23 cellular contexts compared by ENCODE assay signal in genomic region chr2:171098607-171099006, GRCh38.
DNase-seq lines count a peak whose midpoint lies in the region; ATAC-seq, FAIRE-seq and TF ChIP-seq lines count a peak whose summit lies in the region.
"Had no signal": no experiment of that assay in that cellular context is flagged by ENCODE, and none has a peak within 500 bp of the region (broad histone marks: within the 10 kb centered on the region; RNA-seq: fewer than 3 reads in every experiment).

No MANE protein-coding gene starts in this region.

- H3K27me3 Mint-ChIP-seq in WTC11 (ENCODE audit: low read depth) = no peaks in the 10 kb centered on the region
- H3K27me3 Mint-ChIP-seq: CD4-positive, alpha-beta T cell had no signal

- peaks cover 27% of the 10 kb centered on the region for H3K36me3 Mint-ChIP-seq in WTC11

- FAIRE-seq in G401.6 (lab: Jason Lieb, UNC) = peak; percentile 76
- peak; percentile 48 for FAIRE-seq in GM12892 (lab: Jason Lieb, UNC)
- FAIRE-seq: A549, D721Med had no signal

- H3K4me1 ChIP-seq in left ventricle myocardium inferior = no peaks in the 10 kb centered on the region
- H3K4me1 ChIP-seq: A549; BE2C; BLaER1 treated with 17β-estradiol and CSF1 and Interleukin-3, amounts not matched to agents 10 nM and 100 nM had no signal

- CTCF ChIA-PET in WTC11 (lab: Charles Lee) = interaction anchor here (1.3 kb wide), 1 partner anchor 12 kb away, joined by 9 read pairs; no protein-coding TSS in a partner anchor

- no peak for TF ChIP-seq POLR2A in GM12892 (IDR thresholded peaks at IDR 0.05; ENCODE audit: low read depth, low read length)

- peaks cover 43% of the 10 kb centered on the region for H3K9me3 ChIP-seq in left ventricle myocardium inferior (replicated peaks)
- peaks cover 4% of the 10 kb centered on the region for H3K9me3 ChIP-seq in WERI-Rb-1 (ENCODE audit: severe bottlenecking)
- H3K9me3 ChIP-seq: BE2C had no signal

- POLR2A ChIA-PET in WTC11 (lab: Charles Lee) = no interaction called here

- H3K36me3 ChIP-seq in left ventricle myocardium inferior = peaks cover 34% of the 10 kb centered on the region
- H3K36me3 ChIP-seq in WERI-Rb-1 = peaks cover 5% of the 10 kb centered on the region
- H3K36me3 ChIP-seq: BE2C, HAP-1 had no signal

- H3K4me3 ChIP-seq in left ventricle myocardium inferior (no peak overlapping the region), WERI-Rb-1 (ENCODE audit: low read depth, low read length) (no peak overlapping the region)
- H3K4me3 ChIP-seq: A549; BLaER1 treated with 17β-estradiol and CSF1 and Interleukin-3, amounts not matched to agents 10 nM and 100 nM; GM23248; HAP-1 had no signal

- H3K4me1 Mint-ChIP-seq in WTC11 = peaks cover 41% of the 10 kb centered on the region

- ATAC-seq in WTC11 = no peak
- ATAC-seq: A549 had no signal

- H3K9me3 Mint-ChIP-seq in WTC11 = peaks cover 19% of the 10 kb centered on the region

- no peak overlapping the region for H3K27ac ChIP-seq in left ventricle myocardium inferior (replicated peaks)
- H3K27ac ChIP-seq in WERI-Rb-1 = no peak overlapping the region
- H3K27ac ChIP-seq: A549; BLaER1 treated with 17β-estradiol and CSF1 and Interleukin-3, amounts not matched to agents 10 nM and 100 nM; GM23248 had no signal

- DNase-seq in GM12892 (ENCODE audit: insufficient read length) (no peak), WTC11 (ENCODE audit: low spot score) (no peak), left ventricle myocardium inferior (no peak), WERI-Rb-1 (no peak)
- DNase-seq in activated CD4-positive, alpha-beta T cell treated with anti-CD3 and anti-CD28 coated beads, Interleukin-2, amount 50 U/mL, for 1 hour = no peak
- DNase-seq: 8988T; ACHN; AML-193; BE2C; CD4-positive, alpha-beta T cell; CD8-positive, alpha-beta memory T cell; DMS 273 treated with DMSO at 0.1 percent for 48 hours; DMS79; EL; GF-D8; GM23248; HFFc6 had no signal

- no peak overlapping the region for H3K4me3 Mint-ChIP-seq in WTC11
- H3K4me3 Mint-ChIP-seq: CD14-positive monocyte; CD4-positive, alpha-beta T cell; CD8-positive, alpha-beta memory T cell; HFFc6 had no signal

- intact Hi-C loops in left ventricle myocardium inferior (cut with micrococcal nuclease) = no loop called here

- H3K27ac Mint-ChIP-seq in WTC11 = peak overlapping the region; percentile 45; the same call in 1 of the 2 replicates
- H3K27ac Mint-ChIP-seq: CD14-positive monocyte; CD4-positive, alpha-beta T cell; CD8-positive, alpha-beta memory T cell; HFFc6 had no signal

- H3K27me3 ChIP-seq in left ventricle myocardium inferior (ENCODE audit: low read depth) (no peaks in the 10 kb centered on the region), WERI-Rb-1 (ENCODE audit: insufficient read depth, low read depth, severe bottlenecking) (no peaks in the 10 kb centered on the region)
- H3K27me3 ChIP-seq: BE2C; BLaER1 treated with 17β-estradiol and CSF1 and Interleukin-3, amounts not matched to agents 10 nM and 100 nM had no signal

- TF ChIP-seq CTCF in WTC11 (IDR thresholded peaks at IDR 0.05) (no peak), left ventricle myocardium inferior (IDR thresholded peaks at IDR 0.05; ENCODE audit: borderline replicate concordance) (no peak), WERI-Rb-1 (IDR thresholded peaks at IDR 0.05; ENCODE audit: low read depth, low read length) (no peak)

TF ChIP-seq in WTC11, 78 proteins besides CTCF, POLR2A, EP300 and RAD21:
- TF ChIP-seq IRF2 (CRISPR knock-in tag; IDR thresholded peaks at IDR 0.05; ENCODE audit: borderline replicate concordance, low read depth) (no peak), MAX (CRISPR knock-in tag; IDR thresholded peaks at IDR 0.05) (no peak), GRHL2 (CRISPR knock-in tag; IDR thresholded peaks at IDR 0.05; ENCODE audit: insufficient replicate concordance, severe bottlenecking) (no peak), SOX15 (CRISPR knock-in tag; IDR thresholded peaks at IDR 0.05) (no peak), NR1H2 (CRISPR knock-in tag; IDR thresholded peaks at IDR 0.05) (no peak), AR (CRISPR knock-in tag; IDR thresholded peaks at IDR 0.05) (no peak), ATF3 (CRISPR knock-in tag; conservative IDR thresholded peaks at IDR 0.05) (no peak), ZMAT4 (CRISPR knock-in tag; IDR thresholded peaks at IDR 0.05) (no peak), STAT6 (CRISPR knock-in tag; conservative IDR thresholded peaks at IDR 0.05; ENCODE audit: low read depth) (no peak), MLX (CRISPR knock-in tag; IDR thresholded peaks at IDR 0.05) (no peak), ZNF281 (CRISPR knock-in tag; IDR thresholded peaks at IDR 0.05) (no peak), FOXK1 (CRISPR knock-in tag; IDR thresholded peaks at IDR 0.05) (no peak)
